Comparison of ENCODE assay signal across 1 cellular context in genomic region chr15:58584789-58585461, GRCh38.
TF ChIP-seq lines count a peak whose summit lies in the region.

No MANE protein-coding gene starts in this region.

TF ChIP-seq in IMR-90, 13 proteins besides CTCF, POLR2A, EP300 and RAD21:
- TF ChIP-seq SMC3 (IDR thresholded peaks at IDR 0.05; ENCODE audit: low read depth, low read length) = no peak
- no peak for TF ChIP-seq NFE2L2 (IDR thresholded peaks at IDR 0.05; ENCODE audit: low read depth, low read length)
- no peak for TF ChIP-seq MAFK (IDR thresholded peaks at IDR 0.05; ENCODE audit: low read depth, low read length)
